1 cellular context compared by ENCODE assay signal in the genomic region with DNA sequence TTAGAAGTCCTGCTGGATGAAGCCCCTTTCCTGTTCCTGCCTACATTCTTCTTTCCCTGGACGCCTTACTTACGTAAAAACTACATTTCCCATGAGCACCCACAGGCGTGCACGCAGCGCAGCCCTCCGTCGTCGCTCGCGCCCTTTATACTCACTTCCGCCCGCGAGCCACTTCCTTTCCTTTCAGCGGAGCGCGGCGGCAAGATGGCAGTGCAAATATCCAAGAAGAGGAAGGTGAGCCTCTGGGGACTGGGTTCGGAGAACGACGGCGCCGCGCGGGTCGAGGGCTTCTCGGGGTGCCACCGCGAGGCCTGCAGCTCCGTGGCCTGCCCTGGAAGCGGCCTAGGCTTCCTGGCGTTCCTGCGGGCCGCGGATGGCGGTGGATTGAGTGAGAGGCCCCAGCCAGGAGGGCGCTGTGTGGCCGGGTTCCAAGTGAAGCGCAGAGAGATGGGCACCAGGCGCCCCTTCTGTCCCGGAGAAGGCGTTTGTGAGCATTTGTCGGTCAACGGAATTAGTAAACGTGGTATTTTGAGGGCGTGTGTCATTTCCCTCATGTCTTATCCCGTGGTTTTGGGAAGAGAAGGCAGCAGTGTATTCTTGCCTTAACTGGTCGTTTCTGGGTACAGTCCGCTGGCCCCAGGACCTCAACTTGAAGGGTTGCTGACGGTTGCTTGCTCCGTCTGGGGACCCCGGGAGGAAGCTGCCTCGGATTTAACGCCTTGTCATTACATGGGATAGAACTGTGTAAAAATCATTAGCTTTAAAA.
TF ChIP-seq lines count a peak whose summit lies in the region.

A gene (plus strand): TSS at position 175 of the 766 bp plus-strand sequence. CDS start 30 bp downstream, at position 205.

TF ChIP-seq in HepG2, 621 proteins besides CTCF, POLR2A, EP300 and RAD21 (continued from another document and continues in another):
- TF ChIP-seq, protein P1, sequence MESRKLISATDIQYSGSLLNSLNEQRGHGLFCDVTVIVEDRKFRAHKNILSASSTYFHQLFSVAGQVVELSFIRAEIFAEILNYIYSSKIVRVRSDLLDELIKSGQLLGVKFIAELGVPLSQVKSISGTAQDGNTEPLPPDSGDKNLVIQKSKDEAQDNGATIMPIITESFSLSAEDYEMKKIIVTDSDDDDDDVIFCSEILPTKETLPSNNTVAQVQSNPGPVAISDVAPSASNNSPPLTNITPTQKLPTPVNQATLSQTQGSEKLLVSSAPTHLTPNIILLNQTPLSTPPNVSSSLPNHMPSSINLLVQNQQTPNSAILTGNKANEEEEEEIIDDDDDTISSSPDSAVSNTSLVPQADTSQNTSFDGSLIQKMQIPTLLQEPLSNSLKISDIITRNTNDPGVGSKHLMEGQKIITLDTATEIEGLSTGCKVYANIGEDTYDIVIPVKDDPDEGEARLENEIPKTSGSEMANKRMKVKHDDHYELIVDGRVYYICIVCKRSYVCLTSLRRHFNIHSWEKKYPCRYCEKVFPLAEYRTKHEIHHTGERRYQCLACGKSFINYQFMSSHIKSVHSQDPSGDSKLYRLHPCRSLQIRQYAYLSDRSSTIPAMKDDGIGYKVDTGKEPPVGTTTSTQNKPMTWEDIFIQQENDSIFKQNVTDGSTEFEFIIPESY (CRISPR knock-in tag; IDR thresholded peaks at IDR 0.05): 0 out of 2 replicates have a peak, but pooled peaks have one; percentile 54
- TF ChIP-seq HDAC6 (IDR thresholded peaks at IDR 0.05; ENCODE audit: low read depth, low read length) (no peak), ELF3 (CRISPR knock-in tag; IDR thresholded peaks at IDR 0.05) (peak; percentile 98), ZNF101 (CRISPR knock-in tag; IDR thresholded peaks at IDR 0.05; ENCODE audit: borderline replicate concordance, low read depth) (0 out of 2 replicates have a peak, but pooled peaks have one; percentile 62), ZNF337 (CRISPR knock-in tag; IDR thresholded peaks at IDR 0.05; ENCODE audit: borderline replicate concordance, low read depth) (peak; percentile 90), ZNF331 (CRISPR knock-in tag; IDR thresholded peaks at IDR 0.05) (peak; percentile 84), HES4 (CRISPR knock-in tag; IDR thresholded peaks at IDR 0.05; ENCODE audit: borderline replicate concordance) (peak; percentile 80; the same call in 1 of the 2 replicates), NONO (IDR thresholded peaks at IDR 0.05) (no peak), NONO (CRISPR knock-in tag; conservative IDR thresholded peaks at IDR 0.05) (peak; percentile 94), FOXJ3 (CRISPR knock-in tag; IDR thresholded peaks at IDR 0.05; ENCODE audit: borderline replicate concordance) (peak; percentile 48; the same call in 1 of the 2 replicates), MED13 (CRISPR knock-in tag; IDR thresholded peaks at IDR 0.05) (peak; percentile 70), YEATS4 (CRISPR knock-in tag; IDR thresholded peaks at IDR 0.05; ENCODE audit: borderline replicate concordance) (peak; percentile 96), HNRNPK (IDR thresholded peaks at IDR 0.05; ENCODE audit: low read depth, low read length, poor library complexity, severe bottlenecking) (no peak), YY1 (IDR thresholded peaks at IDR 0.05; ENCODE audit: insufficient read depth, insufficient replicate concordance, low read depth, low read length) (peak; percentile 92), ZNF124 (CRISPR knock-in tag; IDR thresholded peaks at IDR 0.05) (peak; percentile 93), ZNF768 (CRISPR knock-in tag; IDR thresholded peaks at IDR 0.05) (peak; percentile 86), SMC3 (IDR thresholded peaks at IDR 0.05; ENCODE audit: low read length) (no peak), FOSL1 (CRISPR knock-in tag; IDR thresholded peaks at IDR 0.05; ENCODE audit: borderline replicate concordance) (no peak), EHMT2 (IDR thresholded peaks at IDR 0.05; ENCODE audit: borderline replicate concordance, low read depth, low read length) (no peak), ZNF780A (CRISPR knock-in tag; IDR thresholded peaks at IDR 0.05) (peak; percentile 73; the same call in 1 of the 2 replicates), ARHGAP35 (CRISPR knock-in tag; IDR thresholded peaks at IDR 0.05; ENCODE audit: borderline replicate concordance) (peak; percentile 97), IKZF1 (IDR thresholded peaks at IDR 0.05) (no peak), GTF3A (CRISPR knock-in tag; conservative IDR thresholded peaks at IDR 0.05) (0 out of 2 replicates have a peak, but pooled peaks have one; percentile 67), NFYB (CRISPR knock-in tag; IDR thresholded peaks at IDR 0.05) (peak; percentile 53; the same call in 1 of the 2 replicates), NFATC3 (CRISPR knock-in tag; IDR thresholded peaks at IDR 0.05) (peak; percentile 93; the same call in 1 of the 2 replicates), GATA4 (IDR thresholded peaks at IDR 0.05; ENCODE audit: borderline replicate concordance, low read depth) (peak; percentile 83; the same call in 1 of the 2 replicates), JDP2 (CRISPR knock-in tag; IDR thresholded peaks at IDR 0.05; ENCODE audit: borderline replicate concordance) (no peak; the same call in 1 of the 2 replicates), KDM1A (CRISPR knock-in tag; IDR thresholded peaks at IDR 0.05) (no peak), ZNF17 (CRISPR knock-in tag; IDR thresholded peaks at IDR 0.05) (no peak), NFKBIZ (CRISPR knock-in tag; IDR thresholded peaks at IDR 0.05) (peak; percentile 75; the same call in 1 of the 2 replicates)
- TF ChIP-seq, protein P2, sequence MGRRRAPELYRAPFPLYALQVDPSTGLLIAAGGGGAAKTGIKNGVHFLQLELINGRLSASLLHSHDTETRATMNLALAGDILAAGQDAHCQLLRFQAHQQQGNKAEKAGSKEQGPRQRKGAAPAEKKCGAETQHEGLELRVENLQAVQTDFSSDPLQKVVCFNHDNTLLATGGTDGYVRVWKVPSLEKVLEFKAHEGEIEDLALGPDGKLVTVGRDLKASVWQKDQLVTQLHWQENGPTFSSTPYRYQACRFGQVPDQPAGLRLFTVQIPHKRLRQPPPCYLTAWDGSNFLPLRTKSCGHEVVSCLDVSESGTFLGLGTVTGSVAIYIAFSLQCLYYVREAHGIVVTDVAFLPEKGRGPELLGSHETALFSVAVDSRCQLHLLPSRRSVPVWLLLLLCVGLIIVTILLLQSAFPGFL (CRISPR knock-in tag; IDR thresholded peaks at IDR 0.05): no peak; the same call in 1 of the 2 replicates
- TF ChIP-seq, protein P3, sequence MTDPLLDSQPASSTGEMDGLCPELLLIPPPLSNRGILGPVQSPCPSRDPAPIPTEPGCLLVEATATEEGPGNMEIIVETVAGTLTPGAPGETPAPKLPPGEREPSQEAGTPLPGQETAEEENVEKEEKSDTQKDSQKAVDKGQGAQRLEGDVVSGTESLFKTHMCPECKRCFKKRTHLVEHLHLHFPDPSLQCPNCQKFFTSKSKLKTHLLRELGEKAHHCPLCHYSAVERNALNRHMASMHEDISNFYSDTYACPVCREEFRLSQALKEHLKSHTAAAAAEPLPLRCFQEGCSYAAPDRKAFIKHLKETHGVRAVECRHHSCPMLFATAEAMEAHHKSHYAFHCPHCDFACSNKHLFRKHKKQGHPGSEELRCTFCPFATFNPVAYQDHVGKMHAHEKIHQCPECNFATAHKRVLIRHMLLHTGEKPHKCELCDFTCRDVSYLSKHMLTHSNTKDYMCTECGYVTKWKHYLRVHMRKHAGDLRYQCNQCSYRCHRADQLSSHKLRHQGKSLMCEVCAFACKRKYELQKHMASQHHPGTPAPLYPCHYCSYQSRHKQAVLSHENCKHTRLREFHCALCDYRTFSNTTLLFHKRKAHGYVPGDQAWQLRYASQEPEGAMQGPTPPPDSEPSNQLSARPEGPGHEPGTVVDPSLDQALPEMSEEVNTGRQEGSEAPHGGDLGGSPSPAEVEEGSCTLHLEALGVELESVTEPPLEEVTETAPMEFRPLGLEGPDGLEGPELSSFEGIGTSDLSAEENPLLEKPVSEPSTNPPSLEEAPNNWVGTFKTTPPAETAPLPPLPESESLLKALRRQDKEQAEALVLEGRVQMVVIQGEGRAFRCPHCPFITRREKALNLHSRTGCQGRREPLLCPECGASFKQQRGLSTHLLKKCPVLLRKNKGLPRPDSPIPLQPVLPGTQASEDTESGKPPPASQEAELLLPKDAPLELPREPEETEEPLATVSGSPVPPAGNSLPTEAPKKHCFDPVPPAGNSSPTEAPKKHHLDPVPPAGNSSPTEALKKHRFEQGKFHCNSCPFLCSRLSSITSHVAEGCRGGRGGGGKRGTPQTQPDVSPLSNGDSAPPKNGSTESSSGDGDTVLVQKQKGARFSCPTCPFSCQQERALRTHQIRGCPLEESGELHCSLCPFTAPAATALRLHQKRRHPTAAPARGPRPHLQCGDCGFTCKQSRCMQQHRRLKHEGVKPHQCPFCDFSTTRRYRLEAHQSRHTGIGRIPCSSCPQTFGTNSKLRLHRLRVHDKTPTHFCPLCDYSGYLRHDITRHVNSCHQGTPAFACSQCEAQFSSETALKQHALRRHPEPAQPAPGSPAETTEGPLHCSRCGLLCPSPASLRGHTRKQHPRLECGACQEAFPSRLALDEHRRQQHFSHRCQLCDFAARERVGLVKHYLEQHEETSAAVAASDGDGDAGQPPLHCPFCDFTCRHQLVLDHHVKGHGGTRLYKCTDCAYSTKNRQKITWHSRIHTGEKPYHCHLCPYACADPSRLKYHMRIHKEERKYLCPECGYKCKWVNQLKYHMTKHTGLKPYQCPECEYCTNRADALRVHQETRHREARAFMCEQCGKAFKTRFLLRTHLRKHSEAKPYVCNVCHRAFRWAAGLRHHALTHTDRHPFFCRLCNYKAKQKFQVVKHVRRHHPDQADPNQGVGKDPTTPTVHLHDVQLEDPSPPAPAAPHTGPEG (CRISPR knock-in tag; IDR thresholded peaks at IDR 0.05): peak; percentile 84
- TF ChIP-seq, protein P4, sequence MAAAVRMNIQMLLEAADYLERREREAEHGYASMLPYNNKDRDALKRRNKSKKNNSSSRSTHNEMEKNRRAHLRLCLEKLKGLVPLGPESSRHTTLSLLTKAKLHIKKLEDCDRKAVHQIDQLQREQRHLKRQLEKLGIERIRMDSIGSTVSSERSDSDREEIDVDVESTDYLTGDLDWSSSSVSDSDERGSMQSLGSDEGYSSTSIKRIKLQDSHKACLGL (CRISPR knock-in tag; IDR thresholded peaks at IDR 0.05): peak; percentile 93
- TF ChIP-seq, protein P5, sequence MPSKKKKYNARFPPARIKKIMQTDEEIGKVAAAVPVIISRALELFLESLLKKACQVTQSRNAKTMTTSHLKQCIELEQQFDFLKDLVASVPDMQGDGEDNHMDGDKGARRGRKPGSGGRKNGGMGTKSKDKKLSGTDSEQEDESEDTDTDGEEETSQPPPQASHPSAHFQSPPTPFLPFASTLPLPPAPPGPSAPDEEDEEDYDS (CRISPR knock-in tag; IDR thresholded peaks at IDR 0.05): peak; percentile 98
- TF ChIP-seq, protein P6, sequence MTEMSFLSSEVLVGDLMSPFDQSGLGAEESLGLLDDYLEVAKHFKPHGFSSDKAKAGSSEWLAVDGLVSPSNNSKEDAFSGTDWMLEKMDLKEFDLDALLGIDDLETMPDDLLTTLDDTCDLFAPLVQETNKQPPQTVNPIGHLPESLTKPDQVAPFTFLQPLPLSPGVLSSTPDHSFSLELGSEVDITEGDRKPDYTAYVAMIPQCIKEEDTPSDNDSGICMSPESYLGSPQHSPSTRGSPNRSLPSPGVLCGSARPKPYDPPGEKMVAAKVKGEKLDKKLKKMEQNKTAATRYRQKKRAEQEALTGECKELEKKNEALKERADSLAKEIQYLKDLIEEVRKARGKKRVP (CRISPR knock-in tag; IDR thresholded peaks at IDR 0.05): peak in 1 of 2 experiments; percentile 49; a peak in 1 of 4 replicates
- TF ChIP-seq, protein P7, sequence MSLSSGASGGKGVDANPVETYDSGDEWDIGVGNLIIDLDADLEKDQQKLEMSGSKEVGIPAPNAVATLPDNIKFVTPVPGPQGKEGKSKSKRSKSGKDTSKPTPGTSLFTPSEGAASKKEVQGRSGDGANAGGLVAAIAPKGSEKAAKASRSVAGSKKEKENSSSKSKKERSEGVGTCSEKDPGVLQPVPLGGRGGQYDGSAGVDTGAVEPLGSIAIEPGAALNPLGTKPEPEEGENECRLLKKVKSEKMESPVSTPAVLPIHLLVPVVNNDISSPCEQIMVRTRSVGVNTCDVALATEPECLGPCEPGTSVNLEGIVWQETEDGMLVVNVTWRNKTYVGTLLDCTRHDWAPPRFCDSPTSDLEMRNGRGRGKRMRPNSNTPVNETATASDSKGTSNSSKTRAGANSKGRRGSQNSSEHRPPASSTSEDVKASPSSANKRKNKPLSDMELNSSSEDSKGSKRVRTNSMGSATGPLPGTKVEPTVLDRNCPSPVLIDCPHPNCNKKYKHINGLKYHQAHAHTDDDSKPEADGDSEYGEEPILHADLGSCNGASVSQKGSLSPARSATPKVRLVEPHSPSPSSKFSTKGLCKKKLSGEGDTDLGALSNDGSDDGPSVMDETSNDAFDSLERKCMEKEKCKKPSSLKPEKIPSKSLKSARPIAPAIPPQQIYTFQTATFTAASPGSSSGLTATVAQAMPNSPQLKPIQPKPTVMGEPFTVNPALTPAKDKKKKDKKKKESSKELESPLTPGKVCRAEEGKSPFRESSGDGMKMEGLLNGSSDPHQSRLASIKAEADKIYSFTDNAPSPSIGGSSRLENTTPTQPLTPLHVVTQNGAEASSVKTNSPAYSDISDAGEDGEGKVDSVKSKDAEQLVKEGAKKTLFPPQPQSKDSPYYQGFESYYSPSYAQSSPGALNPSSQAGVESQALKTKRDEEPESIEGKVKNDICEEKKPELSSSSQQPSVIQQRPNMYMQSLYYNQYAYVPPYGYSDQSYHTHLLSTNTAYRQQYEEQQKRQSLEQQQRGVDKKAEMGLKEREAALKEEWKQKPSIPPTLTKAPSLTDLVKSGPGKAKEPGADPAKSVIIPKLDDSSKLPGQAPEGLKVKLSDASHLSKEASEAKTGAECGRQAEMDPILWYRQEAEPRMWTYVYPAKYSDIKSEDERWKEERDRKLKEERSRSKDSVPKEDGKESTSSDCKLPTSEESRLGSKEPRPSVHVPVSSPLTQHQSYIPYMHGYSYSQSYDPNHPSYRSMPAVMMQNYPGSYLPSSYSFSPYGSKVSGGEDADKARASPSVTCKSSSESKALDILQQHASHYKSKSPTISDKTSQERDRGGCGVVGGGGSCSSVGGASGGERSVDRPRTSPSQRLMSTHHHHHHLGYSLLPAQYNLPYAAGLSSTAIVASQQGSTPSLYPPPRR (CRISPR knock-in tag; IDR thresholded peaks at IDR 0.05; ENCODE audit: borderline replicate concordance): peak; percentile 70; the same call in 1 of the 2 replicates
- TF ChIP-seq, protein P8, sequence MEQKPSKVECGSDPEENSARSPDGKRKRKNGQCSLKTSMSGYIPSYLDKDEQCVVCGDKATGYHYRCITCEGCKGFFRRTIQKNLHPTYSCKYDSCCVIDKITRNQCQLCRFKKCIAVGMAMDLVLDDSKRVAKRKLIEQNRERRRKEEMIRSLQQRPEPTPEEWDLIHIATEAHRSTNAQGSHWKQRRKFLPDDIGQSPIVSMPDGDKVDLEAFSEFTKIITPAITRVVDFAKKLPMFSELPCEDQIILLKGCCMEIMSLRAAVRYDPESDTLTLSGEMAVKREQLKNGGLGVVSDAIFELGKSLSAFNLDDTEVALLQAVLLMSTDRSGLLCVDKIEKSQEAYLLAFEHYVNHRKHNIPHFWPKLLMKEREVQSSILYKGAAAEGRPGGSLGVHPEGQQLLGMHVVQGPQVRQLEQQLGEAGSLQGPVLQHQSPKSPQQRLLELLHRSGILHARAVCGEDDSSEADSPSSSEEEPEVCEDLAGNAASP (CRISPR knock-in tag; IDR thresholded peaks at IDR 0.05; ENCODE audit: borderline replicate concordance): peak; percentile 88
